1 cellular context compared by ENCODE assay signal in genomic region chr11:96341237-96342130, GRCh38.
TF ChIP-seq lines count a peak whose summit lies in the region.

No MANE protein-coding gene starts in this region.

TF ChIP-seq in GM23338, 12 proteins besides CTCF, POLR2A, EP300 and RAD21 (continued from another document):
- TF ChIP-seq REST (IDR thresholded peaks at IDR 0.05; ENCODE audit: unreplicated experiment), result no peak
